In genomic region chr22:20574920-20575353, GRCh38 we compare ENCODE assay signal across 12 cellular contexts.
"Had no signal": no experiment of that assay in that cellular context is flagged by ENCODE, and none has a peak within 500 bp of the region (broad histone marks: within the 10 kb centered on the region; RNA-seq: fewer than 3 reads in every experiment).

No MANE protein-coding gene starts in this region.

- ATAC-seq: activated CD8-positive, alpha-beta T cell treated with anti-CD3 and anti-CD28 coated beads for 36 hours; gastroesophageal sphincter; naive thymus-derived CD4-positive, alpha-beta T cell had no signal

- H3K27ac Mint-ChIP-seq: activated CD8-positive, alpha-beta T cell treated with anti-CD3 and anti-CD28 coated beads for 36 hours; type B pancreatic cell had no signal

- DNase-seq: activated CD8-positive, alpha-beta T cell treated with anti-CD3 and anti-CD28 coated beads for 36 hours; effector memory CD4-positive, alpha-beta T cell; kidney; nucleus accumbens; SJCRH30; stimulated activated CD4-positive, alpha-beta T cell treated with anti-CD3 and anti-CD28 coated beads, Interleukin-1b, Interleukin-23, amount 100 ng/mL, for 48 hours; stimulated activated naive CD4-positive, alpha-beta T cell; substantia nigra; SW 1271 had no signal

- H3K27me3 Mint-ChIP-seq: activated CD8-positive, alpha-beta T cell treated with anti-CD3 and anti-CD28 coated beads for 36 hours; naive thymus-derived CD4-positive, alpha-beta T cell; type B pancreatic cell had no signal

- H3K9me3 Mint-ChIP-seq: activated CD8-positive, alpha-beta T cell treated with anti-CD3 and anti-CD28 coated beads for 36 hours; naive thymus-derived CD4-positive, alpha-beta T cell; type B pancreatic cell had no signal

- H3K4me3 Mint-ChIP-seq: activated CD8-positive, alpha-beta T cell treated with anti-CD3 and anti-CD28 coated beads for 36 hours; naive thymus-derived CD4-positive, alpha-beta T cell; type B pancreatic cell had no signal
